1 cellular context compared by ENCODE assay signal in the genomic region with DNA sequence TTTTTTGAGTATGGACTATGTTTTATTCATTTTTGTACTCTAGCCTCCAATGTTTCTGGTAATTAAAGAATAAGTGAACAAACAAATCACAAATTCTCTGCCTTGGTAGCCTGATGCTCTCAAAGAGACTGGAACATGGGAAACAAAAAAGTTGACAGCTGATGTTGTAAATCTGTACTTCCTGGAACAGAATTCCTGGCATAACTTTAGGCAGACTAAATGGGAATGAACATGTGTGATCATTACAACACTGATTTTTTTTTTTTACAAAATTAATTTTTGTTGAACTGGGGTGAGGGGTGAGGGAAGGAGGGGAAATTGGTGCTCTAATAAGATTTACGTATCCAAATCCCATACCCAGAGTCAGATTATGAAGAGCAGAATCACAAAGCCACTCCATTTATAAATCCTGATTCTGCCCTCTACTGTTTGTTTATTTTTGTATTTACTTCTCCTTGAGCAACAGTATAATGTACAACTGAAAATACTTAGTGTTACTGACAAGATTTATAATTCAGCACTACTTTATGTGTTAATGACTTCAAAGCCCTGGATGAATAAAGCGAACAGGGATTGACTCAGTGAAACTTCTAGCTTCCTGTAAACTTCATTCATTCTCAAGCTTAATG.
TF ChIP-seq lines count a peak whose summit lies in the region.

No MANE protein-coding gene starts in this region.

TF ChIP-seq in SK-N-SH, 30 proteins besides CTCF, POLR2A, EP300 and RAD21:
- TF ChIP-seq, protein P1, sequence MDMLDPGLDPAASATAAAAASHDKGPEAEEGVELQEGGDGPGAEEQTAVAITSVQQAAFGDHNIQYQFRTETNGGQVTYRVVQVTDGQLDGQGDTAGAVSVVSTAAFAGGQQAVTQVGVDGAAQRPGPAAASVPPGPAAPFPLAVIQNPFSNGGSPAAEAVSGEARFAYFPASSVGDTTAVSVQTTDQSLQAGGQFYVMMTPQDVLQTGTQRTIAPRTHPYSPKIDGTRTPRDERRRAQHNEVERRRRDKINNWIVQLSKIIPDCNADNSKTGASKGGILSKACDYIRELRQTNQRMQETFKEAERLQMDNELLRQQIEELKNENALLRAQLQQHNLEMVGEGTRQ (IDR thresholded peaks at IDR 0.05; ENCODE audit: borderline replicate concordance, low read depth, low read length), result no peak
- TF ChIP-seq TEAD4 (IDR thresholded peaks at IDR 0.05; ENCODE audit: borderline replicate concordance, insufficient read depth) (peak; percentile 55; the same call in 1 of the 2 replicates), RCOR1 (IDR thresholded peaks at IDR 0.05; ENCODE audit: low read length) (no peak), SMC3 (IDR thresholded peaks at IDR 0.05; ENCODE audit: low read depth, low read length) (no peak), MEF2A (IDR thresholded peaks at IDR 0.05; ENCODE audit: borderline replicate concordance, low read depth) (no peak), EZH2phosphoT487 (IDR thresholded peaks at IDR 0.05; ENCODE audit: borderline replicate concordance, low read depth) (no peak), FOSL2 (IDR thresholded peaks at IDR 0.05; ENCODE audit: borderline replicate concordance, low read depth) (no peak), FOXM1 (IDR thresholded peaks at IDR 0.05; ENCODE audit: low read depth) (no peak), NFIC (IDR thresholded peaks at IDR 0.05; ENCODE audit: borderline replicate concordance) (no peak)
- TF ChIP-seq, protein P2, sequence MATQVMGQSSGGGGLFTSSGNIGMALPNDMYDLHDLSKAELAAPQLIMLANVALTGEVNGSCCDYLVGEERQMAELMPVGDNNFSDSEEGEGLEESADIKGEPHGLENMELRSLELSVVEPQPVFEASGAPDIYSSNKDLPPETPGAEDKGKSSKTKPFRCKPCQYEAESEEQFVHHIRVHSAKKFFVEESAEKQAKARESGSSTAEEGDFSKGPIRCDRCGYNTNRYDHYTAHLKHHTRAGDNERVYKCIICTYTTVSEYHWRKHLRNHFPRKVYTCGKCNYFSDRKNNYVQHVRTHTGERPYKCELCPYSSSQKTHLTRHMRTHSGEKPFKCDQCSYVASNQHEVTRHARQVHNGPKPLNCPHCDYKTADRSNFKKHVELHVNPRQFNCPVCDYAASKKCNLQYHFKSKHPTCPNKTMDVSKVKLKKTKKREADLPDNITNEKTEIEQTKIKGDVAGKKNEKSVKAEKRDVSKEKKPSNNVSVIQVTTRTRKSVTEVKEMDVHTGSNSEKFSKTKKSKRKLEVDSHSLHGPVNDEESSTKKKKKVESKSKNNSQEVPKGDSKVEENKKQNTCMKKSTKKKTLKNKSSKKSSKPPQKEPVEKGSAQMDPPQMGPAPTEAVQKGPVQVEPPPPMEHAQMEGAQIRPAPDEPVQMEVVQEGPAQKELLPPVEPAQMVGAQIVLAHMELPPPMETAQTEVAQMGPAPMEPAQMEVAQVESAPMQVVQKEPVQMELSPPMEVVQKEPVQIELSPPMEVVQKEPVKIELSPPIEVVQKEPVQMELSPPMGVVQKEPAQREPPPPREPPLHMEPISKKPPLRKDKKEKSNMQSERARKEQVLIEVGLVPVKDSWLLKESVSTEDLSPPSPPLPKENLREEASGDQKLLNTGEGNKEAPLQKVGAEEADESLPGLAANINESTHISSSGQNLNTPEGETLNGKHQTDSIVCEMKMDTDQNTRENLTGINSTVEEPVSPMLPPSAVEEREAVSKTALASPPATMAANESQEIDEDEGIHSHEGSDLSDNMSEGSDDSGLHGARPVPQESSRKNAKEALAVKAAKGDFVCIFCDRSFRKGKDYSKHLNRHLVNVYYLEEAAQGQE (IDR thresholded peaks at IDR 0.05; ENCODE audit: low read depth, low read length), result no peak
- TF ChIP-seq, protein P3, sequence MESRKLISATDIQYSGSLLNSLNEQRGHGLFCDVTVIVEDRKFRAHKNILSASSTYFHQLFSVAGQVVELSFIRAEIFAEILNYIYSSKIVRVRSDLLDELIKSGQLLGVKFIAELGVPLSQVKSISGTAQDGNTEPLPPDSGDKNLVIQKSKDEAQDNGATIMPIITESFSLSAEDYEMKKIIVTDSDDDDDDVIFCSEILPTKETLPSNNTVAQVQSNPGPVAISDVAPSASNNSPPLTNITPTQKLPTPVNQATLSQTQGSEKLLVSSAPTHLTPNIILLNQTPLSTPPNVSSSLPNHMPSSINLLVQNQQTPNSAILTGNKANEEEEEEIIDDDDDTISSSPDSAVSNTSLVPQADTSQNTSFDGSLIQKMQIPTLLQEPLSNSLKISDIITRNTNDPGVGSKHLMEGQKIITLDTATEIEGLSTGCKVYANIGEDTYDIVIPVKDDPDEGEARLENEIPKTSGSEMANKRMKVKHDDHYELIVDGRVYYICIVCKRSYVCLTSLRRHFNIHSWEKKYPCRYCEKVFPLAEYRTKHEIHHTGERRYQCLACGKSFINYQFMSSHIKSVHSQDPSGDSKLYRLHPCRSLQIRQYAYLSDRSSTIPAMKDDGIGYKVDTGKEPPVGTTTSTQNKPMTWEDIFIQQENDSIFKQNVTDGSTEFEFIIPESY (IDR thresholded peaks at IDR 0.05; ENCODE audit: borderline replicate concordance, low read depth), result no peak
- TF ChIP-seq, protein P4, sequence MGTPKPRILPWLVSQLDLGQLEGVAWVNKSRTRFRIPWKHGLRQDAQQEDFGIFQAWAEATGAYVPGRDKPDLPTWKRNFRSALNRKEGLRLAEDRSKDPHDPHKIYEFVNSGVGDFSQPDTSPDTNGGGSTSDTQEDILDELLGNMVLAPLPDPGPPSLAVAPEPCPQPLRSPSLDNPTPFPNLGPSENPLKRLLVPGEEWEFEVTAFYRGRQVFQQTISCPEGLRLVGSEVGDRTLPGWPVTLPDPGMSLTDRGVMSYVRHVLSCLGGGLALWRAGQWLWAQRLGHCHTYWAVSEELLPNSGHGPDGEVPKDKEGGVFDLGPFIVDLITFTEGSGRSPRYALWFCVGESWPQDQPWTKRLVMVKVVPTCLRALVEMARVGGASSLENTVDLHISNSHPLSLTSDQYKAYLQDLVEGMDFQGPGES (IDR thresholded peaks at IDR 0.05; ENCODE audit: low read depth, low read length), result no peak
- TF ChIP-seq, protein P5, sequence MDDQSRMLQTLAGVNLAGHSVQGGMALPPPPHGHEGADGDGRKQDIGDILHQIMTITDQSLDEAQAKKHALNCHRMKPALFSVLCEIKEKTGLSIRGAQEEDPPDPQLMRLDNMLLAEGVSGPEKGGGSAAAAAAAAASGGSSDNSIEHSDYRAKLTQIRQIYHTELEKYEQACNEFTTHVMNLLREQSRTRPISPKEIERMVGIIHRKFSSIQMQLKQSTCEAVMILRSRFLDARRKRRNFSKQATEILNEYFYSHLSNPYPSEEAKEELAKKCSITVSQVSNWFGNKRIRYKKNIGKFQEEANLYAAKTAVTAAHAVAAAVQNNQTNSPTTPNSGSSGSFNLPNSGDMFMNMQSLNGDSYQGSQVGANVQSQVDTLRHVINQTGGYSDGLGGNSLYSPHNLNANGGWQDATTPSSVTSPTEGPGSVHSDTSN (IDR thresholded peaks at IDR 0.05), result 0 out of 2 replicates have a peak, but pooled peaks have one; percentile 21
- TF ChIP-seq, protein P6, sequence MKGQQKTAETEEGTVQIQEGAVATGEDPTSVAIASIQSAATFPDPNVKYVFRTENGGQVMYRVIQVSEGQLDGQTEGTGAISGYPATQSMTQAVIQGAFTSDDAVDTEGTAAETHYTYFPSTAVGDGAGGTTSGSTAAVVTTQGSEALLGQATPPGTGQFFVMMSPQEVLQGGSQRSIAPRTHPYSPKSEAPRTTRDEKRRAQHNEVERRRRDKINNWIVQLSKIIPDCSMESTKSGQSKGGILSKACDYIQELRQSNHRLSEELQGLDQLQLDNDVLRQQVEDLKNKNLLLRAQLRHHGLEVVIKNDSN (IDR thresholded peaks at IDR 0.05; ENCODE audit: borderline replicate concordance, low read depth), result no peak
